34 cellular contexts compared by ENCODE assay signal in the genomic region with DNA sequence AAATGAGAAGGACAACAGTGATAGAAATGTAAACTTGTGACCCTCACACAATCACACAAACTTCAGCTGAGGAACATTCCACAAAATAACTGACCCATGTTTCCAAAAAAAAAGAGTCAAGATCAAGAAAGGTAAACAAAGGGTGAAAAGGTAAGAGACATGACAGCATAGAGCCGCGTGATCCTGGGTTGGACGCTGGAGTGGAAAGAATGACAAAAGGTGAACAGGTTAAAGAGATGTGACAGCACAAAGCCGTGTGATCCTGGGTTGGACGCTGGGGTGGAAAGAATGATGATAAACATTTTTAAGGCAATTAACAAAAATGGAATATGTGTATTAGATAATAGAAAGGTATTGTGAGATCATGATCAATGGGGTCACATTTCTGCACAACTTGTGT.
"Had no signal": no experiment of that assay in that cellular context is flagged by ENCODE, and none has a peak within 500 bp of the region (broad histone marks: within the 10 kb centered on the region; RNA-seq: fewer than 3 reads in every experiment).

No MANE protein-coding gene starts in this region.

- H3K4me1 Mint-ChIP-seq: activated B cell treated with CpG ODN at 0.5 μM for 24 hours; activated T-helper 17 cell treated with anti-CD3 and anti-CD28 coated beads, Interleukin-2, amount 50 U/mL, for 72 hours; central memory CD8-positive, alpha-beta T cell had no signal

- H3K27me3 ChIP-seq: brain microvascular endothelial cell had no signal

- H3K4me3 Mint-ChIP-seq: activated B cell treated with CpG ODN at 0.5 μM for 24 hours; activated CD8-positive, alpha-beta T cell treated with anti-CD3 and anti-CD28 coated beads for 36 hours; activated naive CD8-positive, alpha-beta T cell; activated T-cell treated with anti-CD3 and anti-CD28 coated beads, Interleukin-2, amount 50 U/mL, for 4 hours; activated T-helper 17 cell treated with anti-CD3 and anti-CD28 coated beads, Interleukin-2, amount 50 U/mL, for 72 hours; central memory CD8-positive, alpha-beta T cell; T-helper 17 cell; T-helper 2 cell treated with Interferon-gamma antibody and Interleukin-4, amounts not matched to agents 5 μg/mL and 100 μg/mL, for 36 hours had no signal

- H3K36me3 ChIP-seq: brain microvascular endothelial cell, esophagus squamous epithelium, gastroesophageal sphincter, WERI-Rb-1 had no signal

- H3K27me3 Mint-ChIP-seq: activated naive CD8-positive, alpha-beta T cell had no signal

- H3K9me3 ChIP-seq: esophagus squamous epithelium, gastroesophageal sphincter had no signal

- DNase-seq: activated B cell treated with CpG ODN at 0.5 μM for 24 hours; activated CD4-positive, alpha-beta T cell treated with anti-CD3 and anti-CD28 coated beads for 48 hours; activated CD4-positive, alpha-beta T cell treated with anti-CD3 and anti-CD28 coated beads, Interleukin-2, amount 50 U/mL, for 1 hour; activated CD4-positive, alpha-beta T cell treated with anti-CD3 and anti-CD28 coated beads, Interleukin-2, amount 50 U/mL, for 48 hours; activated CD8-positive, alpha-beta memory T cell treated with anti-CD3 and anti-CD28 coated beads for 24 hours; activated CD8-positive, alpha-beta T cell treated with anti-CD3 and anti-CD28 coated beads for 36 hours; activated effector memory CD4-positive, alpha-beta T cell treated with Interleukin-2 at 50 U/mL for 16 hours; activated gamma-delta T cell treated with Interleukin-2 at 50 U/mL for 16 hours; activated naive CD4-positive, alpha-beta T cell treated with anti-CD3 and anti-CD28 coated beads, Interleukin-2, amount 50 U/mL, for 16 hours; activated naive CD4-positive, alpha-beta T cell treated with Interleukin-2 at 50 U/mL for 16 hours; activated T-cell treated with anti-CD3 and anti-CD28 coated beads, Interleukin-2, amount 50 U/mL, for 4 hours; amniotic stem cell; anterior cingulate cortex; brain microvascular endothelial cell; cortex of kidney; dermis blood vessel endothelial cell; effector CD8-positive, alpha-beta T cell; esophagus squamous epithelium; foreskin melanocyte; T-helper 1 cell; T-helper 17 cell; T1000; WERI-Rb-1 had no signal

- H3K4me1 ChIP-seq: esophagus squamous epithelium, gastroesophageal sphincter had no signal

- H3K27ac ChIP-seq: brain microvascular endothelial cell, epithelial cell of prostate, esophagus squamous epithelium, gastroesophageal sphincter, WERI-Rb-1 had no signal

- ATAC-seq: activated CD4-positive, CD25-positive, alpha-beta regulatory T cell treated with anti-CD3 and anti-CD28 coated beads, Interleukin-2, amount 50 U/mL, for 24 hours; activated CD8-positive, alpha-beta T cell treated with anti-CD3 and anti-CD28 coated beads for 36 hours; activated T-cell treated with anti-CD3 and anti-CD28 coated beads, Interleukin-2, amount 50 U/mL, for 4 hours; activated T-helper 17 cell treated with anti-CD3 and anti-CD28 coated beads, Interleukin-2, amount 50 U/mL, for 72 hours; gastroesophageal sphincter; T-helper 17 cell had no signal

- H3K9me3 Mint-ChIP-seq: activated B cell treated with CpG ODN at 0.5 μM for 24 hours; activated CD8-positive, alpha-beta T cell treated with anti-CD3 and anti-CD28 coated beads for 36 hours; activated T-cell treated with anti-CD3 and anti-CD28 coated beads, Interleukin-2, amount 50 U/mL, for 4 hours; activated T-helper 17 cell treated with anti-CD3 and anti-CD28 coated beads, Interleukin-2, amount 50 U/mL, for 72 hours; central memory CD8-positive, alpha-beta T cell; T-helper 2 cell treated with Interferon-gamma antibody and Interleukin-4, amounts not matched to agents 5 μg/mL and 100 μg/mL, for 36 hours had no signal

- H3K4me3 ChIP-seq: esophagus squamous epithelium, gastroesophageal sphincter had no signal

- H3K27ac Mint-ChIP-seq: activated B cell treated with CpG ODN at 0.5 μM for 24 hours; activated CD8-positive, alpha-beta T cell treated with anti-CD3 and anti-CD28 coated beads for 36 hours; activated naive CD8-positive, alpha-beta T cell; activated T-helper 17 cell treated with anti-CD3 and anti-CD28 coated beads, Interleukin-2, amount 50 U/mL, for 72 hours; T-helper 17 cell; T-helper 2 cell treated with Interferon-gamma antibody and Interleukin-4, amounts not matched to agents 5 μg/mL and 100 μg/mL, for 36 hours had no signal

- FAIRE-seq: astrocyte, colon, endometrium, endothelial cell of umbilical vein had no signal
